Comparison of ENCODE assay signal across 8 cellular contexts in the genomic region with DNA sequence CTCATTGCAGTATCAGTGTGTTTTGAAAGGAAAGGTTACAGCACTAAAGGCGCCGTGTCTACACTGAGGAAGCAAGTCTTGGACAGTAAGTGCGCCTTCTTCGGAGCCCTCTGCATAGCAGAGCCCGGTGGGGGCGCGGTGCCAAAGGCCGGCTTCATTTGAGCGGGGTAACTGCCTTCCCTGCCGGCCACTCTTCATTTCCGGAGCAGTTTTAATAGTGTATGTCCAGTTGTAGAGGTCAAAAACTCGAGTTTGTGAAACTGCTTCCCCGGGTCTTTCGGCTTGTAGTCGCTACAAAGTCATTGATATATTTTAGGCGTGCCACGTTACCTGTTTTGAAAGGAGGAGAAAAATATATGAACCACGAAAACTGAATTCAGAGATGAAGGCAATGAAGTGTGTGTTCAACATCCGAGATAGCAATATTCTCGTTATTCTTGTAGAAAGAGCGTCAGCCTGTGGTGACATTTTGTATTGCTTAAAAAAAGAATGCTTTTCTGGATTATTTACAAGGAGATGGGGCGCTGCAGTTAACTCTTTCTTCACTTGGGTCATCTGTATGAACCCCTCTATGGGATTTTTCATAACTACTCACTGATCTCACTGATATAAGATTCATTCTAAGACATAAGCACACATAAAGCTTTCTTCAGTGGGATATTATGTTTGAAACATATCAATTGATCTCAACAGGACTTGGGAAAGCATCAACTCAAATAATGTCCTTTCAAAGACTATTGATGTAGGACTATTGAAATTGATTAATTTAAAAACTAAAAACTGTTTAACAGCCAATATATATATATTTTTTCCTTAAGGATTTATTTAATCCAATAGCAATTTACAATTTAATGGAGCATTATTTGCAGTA. TPM values are rescaled to one million over a fixed set of nuclear protein-coding genes. Genes with fewer than 3 reads are reported as not detected.
DNase-seq lines count a peak whose midpoint lies in the region; ATAC-seq, FAIRE-seq and TF ChIP-seq lines count a peak whose summit lies in the region.

No MANE protein-coding gene starts in this region.

- FAIRE-seq in bronchial epithelial cell (lab: Jason Lieb, UNC), result no peak

- peaks cover 41% of the 10 kb centered on the region for H3K4me1 Mint-ChIP-seq in T-helper 2 cell treated with Interferon-gamma antibody and Interleukin-4, amounts not matched to agents 5 μg/mL and 100 μg/mL, for 36 hours (ENCODE audit: low read depth)

- DNase-seq in NK-92 treated with Interleukin-12 subunit alpha and Interleukin-12 subunit beta, amount 100 ng/mL, for 24 hours (lab: John Stamatoyannopoulos, UW), result peak; percentile 27
- DNase-seq in NK-92 (lab: John Stamatoyannopoulos, UW; ENCODE audit: unreplicated experiment) (no peak), NCI-H128 (lab: John Stamatoyannopoulos, UW; ENCODE audit: unreplicated experiment) (peak; percentile 47), bronchial epithelial cell (ENCODE audit: low read depth) (peak; percentile 67), iris pigment epithelial cell (ENCODE audit: low read depth) (peak; percentile 72)
- DNase-seq in T-helper 2 cell treated with Interferon-gamma antibody and Interleukin-4, amounts not matched to agents 5 μg/mL and 100 μg/mL, for 36 hours (ENCODE audit: low spot score), result peak; percentile 46

- H3K4me3 Mint-ChIP-seq in T-helper 2 cell treated with Interferon-gamma antibody and Interleukin-4, amounts not matched to agents 5 μg/mL and 100 μg/mL, for 36 hours, result peak overlapping the region; percentile 94

- peak; percentile 14 for ATAC-seq in HG02763 (IDR thresholded peaks at IDR 0.05; ENCODE audit: unreplicated experiment)

- peak overlapping the region; percentile 31 to 90 (median 80) for H3K27ac ChIP-seq in skin epidermis

- no peaks in the 10 kb centered on the region for H3K36me3 ChIP-seq in bronchial epithelial cell (ENCODE audit: control insufficient read depth, insufficient read depth, low read length)

- H3K9me3 Mint-ChIP-seq in T-helper 2 cell treated with Interferon-gamma antibody and Interleukin-4, amounts not matched to agents 5 μg/mL and 100 μg/mL, for 36 hours, result no peaks in the 10 kb centered on the region

- H3K4me3 ChIP-seq in bronchial epithelial cell (ENCODE audit: low read depth, low read length), result peak overlapping the region; percentile 99
- peak overlapping the region; percentile 44 to 68 (median 63) for H3K4me3 ChIP-seq in skin epidermis

- H3K27me3 ChIP-seq in bronchial epithelial cell (ENCODE audit: control insufficient read depth, insufficient read depth, low read length), result no peaks in the 10 kb centered on the region

- peak; percentile 63 for TF ChIP-seq CTCF in bronchial epithelial cell (IDR thresholded peaks at IDR 0.05; ENCODE audit: insufficient read depth, low read length, severe bottlenecking)

- no peaks in the 10 kb centered on the region for H3K36me3 Mint-ChIP-seq in T-helper 2 cell treated with Interferon-gamma antibody and Interleukin-4, amounts not matched to agents 5 μg/mL and 100 μg/mL, for 36 hours (ENCODE audit: low read depth)

- H3K27me3 Mint-ChIP-seq in T-helper 2 cell treated with Interferon-gamma antibody and Interleukin-4, amounts not matched to agents 5 μg/mL and 100 μg/mL, for 36 hours (ENCODE audit: low read depth), result peaks cover 17% of the 10 kb centered on the region

- H3K27ac Mint-ChIP-seq in T-helper 2 cell treated with Interferon-gamma antibody and Interleukin-4, amounts not matched to agents 5 μg/mL and 100 μg/mL, for 36 hours, result peak overlapping the region; percentile 96

RNA-seq across cellular contexts. Expression of a gene that starts 3.0 kb away (rescaled TPM):
- 196 and 294 TPM in 2 replicates for total RNA-seq in bronchial epithelial cell
